ENCODE assay signal across 12 cellular contexts in the genomic region with DNA sequence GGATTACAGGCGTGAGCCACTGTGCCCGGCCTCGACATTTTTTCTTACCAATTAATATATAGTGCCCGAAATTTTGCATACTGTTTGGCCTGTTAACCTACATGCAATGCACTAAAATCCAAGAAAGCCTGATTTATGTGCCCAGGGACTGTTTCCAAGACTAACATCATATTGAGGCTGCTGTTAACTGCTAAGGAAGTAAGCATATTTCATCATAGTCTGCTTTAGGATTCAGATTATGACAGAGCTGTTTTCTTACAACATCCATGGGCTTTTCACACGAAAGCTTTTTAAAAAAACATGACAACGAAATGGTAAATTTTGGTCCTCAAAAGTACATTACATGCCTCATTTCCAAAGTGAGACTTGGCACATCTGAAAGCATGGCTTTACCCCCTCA.
A peak's percentile ranks its signal among the peaks of the same experiment; 100 is the strongest.
DNase-seq lines count a peak whose midpoint lies in the region; ATAC-seq, FAIRE-seq and TF ChIP-seq lines count a peak whose summit lies in the region.
"Had no signal": no experiment of that assay in that cellular context is flagged by ENCODE, and none has a peak within 500 bp of the region (broad histone marks: within the 10 kb centered on the region; RNA-seq: fewer than 3 reads in every experiment).

No MANE protein-coding gene starts in this region.

- DNase-seq in CD1c-positive myeloid dendritic cell (ENCODE audit: extremely low spot score) (peak; percentile 77), MV-4-11 (lab: John Stamatoyannopoulos, UW) (peak; percentile 97), bronchial epithelial cell (ENCODE audit: low read depth) (peak; percentile 19), psoas muscle (no peak), NCI-H187 (lab: John Stamatoyannopoulos, UW) (no peak)
- DNase-seq: kidney, NCI-H1105, SK-N-SH had no signal

- H3K36me3 ChIP-seq in bronchial epithelial cell (ENCODE audit: control insufficient read depth, insufficient read depth, low read length) = no peaks in the 10 kb centered on the region
- no peaks in the 10 kb centered on the region for H3K36me3 ChIP-seq in psoas muscle (ENCODE audit: insufficient read depth in 1 of 2, low read depth in 1 of 2)

- H3K4me3 ChIP-seq in bronchial epithelial cell (ENCODE audit: low read depth, low read length) (no peak overlapping the region), psoas muscle (peak overlapping the region; percentile 59)

- 54 to 74% (median 68%) methylated on average over 6 of the region's 6 CpGs for WGBS in psoas muscle, 3 donors

- peak overlapping the region; percentile 82 for H3K27ac ChIP-seq in psoas muscle
- H3K27ac ChIP-seq: parathyroid adenoma had no signal

- H3K27me3 ChIP-seq in bronchial epithelial cell (ENCODE audit: control insufficient read depth, insufficient read depth, low read length) (no peaks in the 10 kb centered on the region), psoas muscle (ENCODE audit: insufficient read depth in 3 of 3, low read length in 2 of 3) (no peaks in the 10 kb centered on the region)

- no peaks in the 10 kb centered on the region for H3K9me3 ChIP-seq in psoas muscle
- H3K9me3 ChIP-seq: SK-N-SH had no signal

- TF ChIP-seq CTCF in bronchial epithelial cell (IDR thresholded peaks at IDR 0.05; ENCODE audit: insufficient read depth, low read length, severe bottlenecking) (no peak), psoas muscle (IDR thresholded peaks at IDR 0.05) (no peak)

- FAIRE-seq in bronchial epithelial cell (lab: Jason Lieb, UNC) = no peak
- FAIRE-seq: kidney had no signal

- ATAC-seq in psoas muscle = no peak
- ATAC-seq in HG03159 (IDR thresholded peaks at IDR 0.05; ENCODE audit: unreplicated experiment) = no peak
- ATAC-seq in GM21576 (IDR thresholded peaks at IDR 0.05; ENCODE audit: unreplicated experiment) = no peak
- ATAC-seq in HG02571 (IDR thresholded peaks at IDR 0.05; ENCODE audit: unreplicated experiment) = no peak

- peaks cover 6% of the 10 kb centered on the region for H3K4me1 ChIP-seq in psoas muscle
- H3K4me1 ChIP-seq: parathyroid adenoma had no signal

- intact Hi-C loops in psoas muscle (cut with DNase I) = loop anchor here in 1 of 2 donors (5.0 kb wide), 1 partner anchor 82 kb away; a partner anchor contains a TSS

Comparison
In these comparisons a context has a peak if more than half of its experiments do, and no peak if none do; other contexts are left out.
1. DNase-seq: peak in CD1c-positive myeloid dendritic cell (single experiment), MV-4-11 (single experiment) and bronchial epithelial cell (single experiment); none in psoas muscle (0 of 2) and NCI-H187 (0 of 2).